21 cellular contexts compared by ENCODE assay signal in the genomic region with DNA sequence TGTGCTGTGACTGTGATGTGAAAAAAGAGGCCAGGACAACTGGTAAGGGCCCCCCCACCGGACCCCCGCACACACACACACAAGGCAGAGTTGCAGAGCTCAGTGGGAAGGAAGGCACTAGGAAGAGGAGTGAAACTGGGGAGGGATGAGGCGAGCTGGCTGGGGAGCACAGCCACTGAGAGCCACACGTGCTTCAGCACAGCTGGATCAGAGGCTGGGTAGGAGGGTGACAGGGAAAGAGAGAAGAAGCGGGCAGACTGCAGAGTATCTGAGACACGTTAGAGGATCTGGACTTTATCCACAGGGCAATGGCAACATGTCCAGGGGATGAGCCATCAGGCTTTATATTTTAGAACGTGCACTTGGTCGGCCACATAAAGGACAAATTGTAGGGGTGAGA.
"Had no signal": no experiment of that assay in that cellular context is flagged by ENCODE, and none has a peak within 500 bp of the region (broad histone marks: within the 10 kb centered on the region; RNA-seq: fewer than 3 reads in every experiment).

No MANE protein-coding gene starts in this region.

- H3K27me3 ChIP-seq: neutrophil, SJSA1, testis, upper lobe of left lung had no signal

- H3K9me3 Mint-ChIP-seq: immature natural killer cell; naive B cell; stimulated activated naive CD8-positive, alpha-beta T cell treated with anti-CD3 and anti-CD28 coated beads, Interleukin-15, Interleukin-2, amounts not matched to agents 100 ng/mL and 50 ng/mL, for 24 hours had no signal

- ATAC-seq: activated CD4-positive, CD25-positive, alpha-beta regulatory T cell treated with anti-CD3 and anti-CD28 coated beads, Interleukin-2, amount 50 U/mL, for 24 hours had no signal

- H3K4me1 Mint-ChIP-seq: immature natural killer cell had no signal

- H3K27me3 Mint-ChIP-seq: activated naive CD8-positive, alpha-beta T cell; naive B cell; stimulated activated naive CD8-positive, alpha-beta T cell treated with anti-CD3 and anti-CD28 coated beads, Interleukin-15, Interleukin-2, amounts not matched to agents 100 ng/mL and 50 ng/mL, for 24 hours had no signal

- H3K27ac ChIP-seq: neutrophil, SJSA1, testis, upper lobe of left lung had no signal

- DNase-seq: activated CD4-positive, alpha-beta T cell treated with anti-CD3 and anti-CD28 coated beads, Interleukin-2, amount 50 U/mL, for 1 hour; activated effector memory CD4-positive, alpha-beta T cell treated with anti-CD3 and anti-CD28 coated beads, Interleukin-2, amount 50 U/mL, for 16 hours; activated T-cell treated with anti-CD3 and anti-CD28 coated beads for 4 hours; amniotic stem cell; cerebellar nuclear complex; effector CD8-positive, alpha-beta T cell; foreskin fibroblast; glutamatergic neuron; immature natural killer cell; naive B cell; retina; stimulated activated CD4-positive, alpha-beta T cell treated with anti-CD3 and anti-CD28 coated beads, Interleukin-2, amount 100 ng/mL, for 48 hours; T1000; testis; upper lobe of left lung had no signal

- H3K4me3 Mint-ChIP-seq: activated naive CD8-positive, alpha-beta T cell; immature natural killer cell; stimulated activated naive CD8-positive, alpha-beta T cell treated with anti-CD3 and anti-CD28 coated beads, Interleukin-15, Interleukin-2, amounts not matched to agents 100 ng/mL and 50 ng/mL, for 24 hours had no signal

- H3K27ac Mint-ChIP-seq: activated naive CD8-positive, alpha-beta T cell; immature natural killer cell; stimulated activated naive CD8-positive, alpha-beta T cell treated with anti-CD3 and anti-CD28 coated beads, Interleukin-15, Interleukin-2, amounts not matched to agents 100 ng/mL and 50 ng/mL, for 24 hours had no signal

- H3K4me3 ChIP-seq: lung, SJSA1, testis, upper lobe of left lung had no signal
